1 cellular context compared by ENCODE assay signal in the genomic region with DNA sequence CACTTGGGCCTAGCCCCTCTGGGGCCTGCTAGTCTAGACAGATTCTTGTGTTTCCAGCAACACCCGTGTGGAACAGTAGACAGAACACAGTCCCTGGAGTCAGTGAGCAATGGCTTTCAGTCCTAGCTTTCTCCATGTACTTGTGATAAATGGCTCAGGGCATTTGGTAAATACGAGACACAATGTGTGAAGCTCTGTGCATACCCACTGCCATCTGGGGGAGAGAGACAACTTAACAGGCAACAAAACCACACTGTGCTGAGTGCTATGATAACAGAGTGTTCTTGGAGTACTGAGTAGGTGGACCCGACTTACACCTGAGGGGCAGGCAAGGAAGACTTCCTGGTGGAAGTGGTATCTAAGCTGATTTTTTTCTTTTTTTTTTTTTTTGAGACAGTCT.
TF ChIP-seq lines count a peak whose summit lies in the region.

No MANE protein-coding gene starts in this region.

TF ChIP-seq in HepG2, 621 proteins besides CTCF, POLR2A, EP300 and RAD21:
- TF ChIP-seq, protein P1, sequence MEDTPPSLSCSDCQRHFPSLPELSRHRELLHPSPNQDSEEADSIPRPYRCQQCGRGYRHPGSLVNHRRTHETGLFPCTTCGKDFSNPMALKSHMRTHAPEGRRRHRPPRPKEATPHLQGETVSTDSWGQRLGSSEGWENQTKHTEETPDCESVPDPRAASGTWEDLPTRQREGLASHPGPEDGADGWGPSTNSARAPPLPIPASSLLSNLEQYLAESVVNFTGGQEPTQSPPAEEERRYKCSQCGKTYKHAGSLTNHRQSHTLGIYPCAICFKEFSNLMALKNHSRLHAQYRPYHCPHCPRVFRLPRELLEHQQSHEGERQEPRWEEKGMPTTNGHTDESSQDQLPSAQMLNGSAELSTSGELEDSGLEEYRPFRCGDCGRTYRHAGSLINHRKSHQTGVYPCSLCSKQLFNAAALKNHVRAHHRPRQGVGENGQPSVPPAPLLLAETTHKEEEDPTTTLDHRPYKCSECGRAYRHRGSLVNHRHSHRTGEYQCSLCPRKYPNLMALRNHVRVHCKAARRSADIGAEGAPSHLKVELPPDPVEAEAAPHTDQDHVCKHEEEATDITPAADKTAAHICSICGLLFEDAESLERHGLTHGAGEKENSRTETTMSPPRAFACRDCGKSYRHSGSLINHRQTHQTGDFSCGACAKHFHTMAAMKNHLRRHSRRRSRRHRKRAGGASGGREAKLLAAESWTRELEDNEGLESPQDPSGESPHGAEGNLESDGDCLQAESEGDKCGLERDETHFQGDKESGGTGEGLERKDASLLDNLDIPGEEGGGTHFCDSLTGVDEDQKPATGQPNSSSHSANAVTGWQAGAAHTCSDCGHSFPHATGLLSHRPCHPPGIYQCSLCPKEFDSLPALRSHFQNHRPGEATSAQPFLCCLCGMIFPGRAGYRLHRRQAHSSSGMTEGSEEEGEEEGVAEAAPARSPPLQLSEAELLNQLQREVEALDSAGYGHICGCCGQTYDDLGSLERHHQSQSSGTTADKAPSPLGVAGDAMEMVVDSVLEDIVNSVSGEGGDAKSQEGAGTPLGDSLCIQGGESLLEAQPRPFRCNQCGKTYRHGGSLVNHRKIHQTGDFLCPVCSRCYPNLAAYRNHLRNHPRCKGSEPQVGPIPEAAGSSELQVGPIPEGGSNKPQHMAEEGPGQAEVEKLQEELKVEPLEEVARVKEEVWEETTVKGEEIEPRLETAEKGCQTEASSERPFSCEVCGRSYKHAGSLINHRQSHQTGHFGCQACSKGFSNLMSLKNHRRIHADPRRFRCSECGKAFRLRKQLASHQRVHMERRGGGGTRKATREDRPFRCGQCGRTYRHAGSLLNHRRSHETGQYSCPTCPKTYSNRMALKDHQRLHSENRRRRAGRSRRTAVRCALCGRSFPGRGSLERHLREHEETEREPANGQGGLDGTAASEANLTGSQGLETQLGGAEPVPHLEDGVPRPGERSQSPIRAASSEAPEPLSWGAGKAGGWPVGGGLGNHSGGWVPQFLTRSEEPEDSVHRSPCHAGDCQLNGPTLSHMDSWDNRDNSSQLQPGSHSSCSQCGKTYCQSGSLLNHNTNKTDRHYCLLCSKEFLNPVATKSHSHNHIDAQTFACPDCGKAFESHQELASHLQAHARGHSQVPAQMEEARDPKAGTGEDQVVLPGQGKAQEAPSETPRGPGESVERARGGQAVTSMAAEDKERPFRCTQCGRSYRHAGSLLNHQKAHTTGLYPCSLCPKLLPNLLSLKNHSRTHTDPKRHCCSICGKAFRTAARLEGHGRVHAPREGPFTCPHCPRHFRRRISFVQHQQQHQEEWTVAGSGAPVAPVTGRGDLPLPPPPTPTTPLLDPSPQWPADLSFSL (CRISPR knock-in tag; IDR thresholded peaks at IDR 0.05) = no peak
- TF ChIP-seq ATAD3A (CRISPR knock-in tag; IDR thresholded peaks at IDR 0.05) (no peak), FOXJ3 (CRISPR knock-in tag; IDR thresholded peaks at IDR 0.05; ENCODE audit: borderline replicate concordance) (0 out of 2 replicates have a peak, but pooled peaks have one; percentile 20), ZNF292 (CRISPR knock-in tag; IDR thresholded peaks at IDR 0.05; ENCODE audit: borderline replicate concordance, low read depth) (no peak), HNRNPH1 (optimal IDR thresholded peaks at IDR 0.05; ENCODE audit: low read depth, low read length) (no peak), ZNF761 (CRISPR knock-in tag; conservative IDR thresholded peaks at IDR 0.05) (no peak), ZNF138 (CRISPR knock-in tag; IDR thresholded peaks at IDR 0.05; ENCODE audit: low read depth) (no peak), ZNF652 (CRISPR knock-in tag; IDR thresholded peaks at IDR 0.05; ENCODE audit: borderline replicate concordance, low read depth) (no peak), TEAD2 (CRISPR knock-in tag; IDR thresholded peaks at IDR 0.05) (no peak), STAG1 (CRISPR knock-in tag; IDR thresholded peaks at IDR 0.05) (peak; percentile 68), RELA (CRISPR knock-in tag; IDR thresholded peaks at IDR 0.05) (no peak), RFX5 (IDR thresholded peaks at IDR 0.05; ENCODE audit: low read depth, low read length) (no peak), LCORL (IDR thresholded peaks at IDR 0.05) (no peak), LCORL (CRISPR knock-in tag; IDR thresholded peaks at IDR 0.05) (no peak), SMC3 (IDR thresholded peaks at IDR 0.05; ENCODE audit: low read length) (peak; percentile 59; the same call in 1 of the 2 replicates), FOXA1 (IDR thresholded peaks at IDR 0.05) (no peak), FOXA1 (CRISPR knock-in tag; IDR thresholded peaks at IDR 0.05) (peak; percentile 48; the same call in 1 of the 2 replicates), ZNF260 (CRISPR knock-in tag; IDR thresholded peaks at IDR 0.05; ENCODE audit: borderline replicate concordance, low read depth) (no peak), KLF9 (CRISPR knock-in tag; IDR thresholded peaks at IDR 0.05; ENCODE audit: low read depth) (no peak), ZNF644 (CRISPR knock-in tag; IDR thresholded peaks at IDR 0.05; ENCODE audit: low read depth) (0 out of 2 replicates have a peak, but pooled peaks have one; percentile 49)
- TF ChIP-seq, protein P2, sequence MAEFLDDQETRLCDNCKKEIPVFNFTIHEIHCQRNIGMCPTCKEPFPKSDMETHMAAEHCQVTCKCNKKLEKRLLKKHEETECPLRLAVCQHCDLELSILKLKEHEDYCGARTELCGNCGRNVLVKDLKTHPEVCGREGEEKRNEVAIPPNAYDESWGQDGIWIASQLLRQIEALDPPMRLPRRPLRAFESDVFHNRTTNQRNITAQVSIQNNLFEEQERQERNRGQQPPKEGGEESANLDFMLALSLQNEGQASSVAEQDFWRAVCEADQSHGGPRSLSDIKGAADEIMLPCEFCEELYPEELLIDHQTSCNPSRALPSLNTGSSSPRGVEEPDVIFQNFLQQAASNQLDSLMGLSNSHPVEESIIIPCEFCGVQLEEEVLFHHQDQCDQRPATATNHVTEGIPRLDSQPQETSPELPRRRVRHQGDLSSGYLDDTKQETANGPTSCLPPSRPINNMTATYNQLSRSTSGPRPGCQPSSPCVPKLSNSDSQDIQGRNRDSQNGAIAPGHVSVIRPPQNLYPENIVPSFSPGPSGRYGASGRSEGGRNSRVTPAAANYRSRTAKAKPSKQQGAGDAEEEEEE (CRISPR knock-in tag; IDR thresholded peaks at IDR 0.05; ENCODE audit: borderline replicate concordance) = no peak
- TF ChIP-seq, protein P3, sequence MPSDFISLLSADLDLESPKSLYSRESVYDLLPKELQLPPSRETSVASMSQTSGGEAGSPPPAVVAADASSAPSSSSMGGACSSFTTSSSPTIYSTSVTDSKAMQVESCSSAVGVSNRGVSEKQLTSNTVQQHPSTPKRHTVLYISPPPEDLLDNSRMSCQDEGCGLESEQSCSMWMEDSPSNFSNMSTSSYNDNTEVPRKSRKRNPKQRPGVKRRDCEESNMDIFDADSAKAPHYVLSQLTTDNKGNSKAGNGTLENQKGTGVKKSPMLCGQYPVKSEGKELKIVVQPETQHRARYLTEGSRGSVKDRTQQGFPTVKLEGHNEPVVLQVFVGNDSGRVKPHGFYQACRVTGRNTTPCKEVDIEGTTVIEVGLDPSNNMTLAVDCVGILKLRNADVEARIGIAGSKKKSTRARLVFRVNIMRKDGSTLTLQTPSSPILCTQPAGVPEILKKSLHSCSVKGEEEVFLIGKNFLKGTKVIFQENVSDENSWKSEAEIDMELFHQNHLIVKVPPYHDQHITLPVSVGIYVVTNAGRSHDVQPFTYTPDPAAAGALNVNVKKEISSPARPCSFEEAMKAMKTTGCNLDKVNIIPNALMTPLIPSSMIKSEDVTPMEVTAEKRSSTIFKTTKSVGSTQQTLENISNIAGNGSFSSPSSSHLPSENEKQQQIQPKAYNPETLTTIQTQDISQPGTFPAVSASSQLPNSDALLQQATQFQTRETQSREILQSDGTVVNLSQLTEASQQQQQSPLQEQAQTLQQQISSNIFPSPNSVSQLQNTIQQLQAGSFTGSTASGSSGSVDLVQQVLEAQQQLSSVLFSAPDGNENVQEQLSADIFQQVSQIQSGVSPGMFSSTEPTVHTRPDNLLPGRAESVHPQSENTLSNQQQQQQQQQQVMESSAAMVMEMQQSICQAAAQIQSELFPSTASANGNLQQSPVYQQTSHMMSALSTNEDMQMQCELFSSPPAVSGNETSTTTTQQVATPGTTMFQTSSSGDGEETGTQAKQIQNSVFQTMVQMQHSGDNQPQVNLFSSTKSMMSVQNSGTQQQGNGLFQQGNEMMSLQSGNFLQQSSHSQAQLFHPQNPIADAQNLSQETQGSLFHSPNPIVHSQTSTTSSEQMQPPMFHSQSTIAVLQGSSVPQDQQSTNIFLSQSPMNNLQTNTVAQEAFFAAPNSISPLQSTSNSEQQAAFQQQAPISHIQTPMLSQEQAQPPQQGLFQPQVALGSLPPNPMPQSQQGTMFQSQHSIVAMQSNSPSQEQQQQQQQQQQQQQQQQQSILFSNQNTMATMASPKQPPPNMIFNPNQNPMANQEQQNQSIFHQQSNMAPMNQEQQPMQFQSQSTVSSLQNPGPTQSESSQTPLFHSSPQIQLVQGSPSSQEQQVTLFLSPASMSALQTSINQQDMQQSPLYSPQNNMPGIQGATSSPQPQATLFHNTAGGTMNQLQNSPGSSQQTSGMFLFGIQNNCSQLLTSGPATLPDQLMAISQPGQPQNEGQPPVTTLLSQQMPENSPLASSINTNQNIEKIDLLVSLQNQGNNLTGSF (CRISPR knock-in tag; IDR thresholded peaks at IDR 0.05) = no peak
- TF ChIP-seq, protein P4, sequence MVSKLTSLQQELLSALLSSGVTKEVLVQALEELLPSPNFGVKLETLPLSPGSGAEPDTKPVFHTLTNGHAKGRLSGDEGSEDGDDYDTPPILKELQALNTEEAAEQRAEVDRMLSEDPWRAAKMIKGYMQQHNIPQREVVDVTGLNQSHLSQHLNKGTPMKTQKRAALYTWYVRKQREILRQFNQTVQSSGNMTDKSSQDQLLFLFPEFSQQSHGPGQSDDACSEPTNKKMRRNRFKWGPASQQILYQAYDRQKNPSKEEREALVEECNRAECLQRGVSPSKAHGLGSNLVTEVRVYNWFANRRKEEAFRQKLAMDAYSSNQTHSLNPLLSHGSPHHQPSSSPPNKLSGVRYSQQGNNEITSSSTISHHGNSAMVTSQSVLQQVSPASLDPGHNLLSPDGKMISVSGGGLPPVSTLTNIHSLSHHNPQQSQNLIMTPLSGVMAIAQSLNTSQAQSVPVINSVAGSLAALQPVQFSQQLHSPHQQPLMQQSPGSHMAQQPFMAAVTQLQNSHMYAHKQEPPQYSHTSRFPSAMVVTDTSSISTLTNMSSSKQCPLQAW (CRISPR knock-in tag; IDR thresholded peaks at IDR 0.05) = peak; percentile 42; the same call in 1 of the 2 replicates
- TF ChIP-seq, protein P5, sequence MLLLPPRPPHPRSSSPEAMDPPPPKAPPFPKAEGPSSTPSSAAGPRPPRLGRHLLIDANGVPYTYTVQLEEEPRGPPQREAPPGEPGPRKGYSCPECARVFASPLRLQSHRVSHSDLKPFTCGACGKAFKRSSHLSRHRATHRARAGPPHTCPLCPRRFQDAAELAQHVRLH (CRISPR knock-in tag; IDR thresholded peaks at IDR 0.05; ENCODE audit: borderline replicate concordance, low read depth) = no peak
